ENCODE assay signal across 8 cellular contexts in the genomic region with DNA sequence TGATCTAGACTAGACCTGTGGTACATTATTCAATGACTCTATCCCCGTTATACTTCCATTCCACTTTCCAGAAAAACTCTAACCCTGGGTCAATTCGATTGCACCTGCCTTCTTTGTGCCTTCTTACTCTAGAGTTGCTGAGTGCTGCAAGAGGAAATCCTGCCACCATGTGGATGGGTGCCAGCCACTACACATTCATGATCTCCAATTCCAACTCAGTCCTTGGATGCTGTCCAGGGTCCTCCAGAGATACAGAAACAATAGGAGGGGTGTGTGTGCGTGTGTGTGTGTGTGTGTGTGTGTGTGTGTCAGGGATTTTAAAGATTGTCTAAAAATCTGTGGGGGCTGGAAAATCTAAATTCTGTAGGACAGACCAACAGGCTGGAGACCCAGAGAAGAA. TPM values are rescaled to one million over a fixed set of nuclear protein-coding genes. Genes with fewer than 3 reads are reported as not detected.
A peak's percentile ranks its signal among the peaks of the same experiment; 100 is the strongest.
DNase-seq lines count a peak whose midpoint lies in the region; ATAC-seq and TF ChIP-seq lines count a peak whose summit lies in the region.

No MANE protein-coding gene starts in this region.

- no peaks in the 10 kb centered on the region for H3K27me3 Mint-ChIP-seq in CD8-positive, alpha-beta T cell (ENCODE audit: low read depth)
- H3K27me3 Mint-ChIP-seq in activated T-cell treated with anti-CD3 and anti-CD28 coated beads, Interleukin-2, amount 50 U/mL, for 24 hours = peaks cover 21% of the 10 kb centered on the region

- no peaks in the 10 kb centered on the region for H3K36me3 ChIP-seq in CD8-positive, alpha-beta T cell (ENCODE audit: insufficient read depth, low read length)
- H3K36me3 ChIP-seq in HEK293 (ENCODE audit: control insufficient read depth in 2 of 2, insufficient read depth in 1 of 2, low read length in 2 of 2) (no peaks in the 10 kb centered on the region), ovary (no peaks in the 10 kb centered on the region)

- 23 to 31% (median 28%) methylated on average over 3 of the region's 3 CpGs for WGBS in ovary, 3 donors

- TF ChIP-seq EP300 in ovary (IDR thresholded peaks at IDR 0.05) = no peak

- peak; percentile 67 for ATAC-seq in CD8-positive, alpha-beta T cell
- ATAC-seq in HG02852 (IDR thresholded peaks at IDR 0.05; ENCODE audit: unreplicated experiment) = no peak
- no peak for ATAC-seq in GM19035 (IDR thresholded peaks at IDR 0.05; ENCODE audit: unreplicated experiment)

- CTCF ChIA-PET in CD8-positive, alpha-beta T cell (lab: Charles Lee) = no interaction called here
- CTCF ChIA-PET in HEK293 (lab: Yijun Ruan, JAX) = no interaction called here

- H3K4me3 Mint-ChIP-seq in CD8-positive, alpha-beta T cell = no peak overlapping the region
- H3K4me3 Mint-ChIP-seq in activated T-cell treated with anti-CD3 and anti-CD28 coated beads, Interleukin-2, amount 50 U/mL, for 24 hours = no peak overlapping the region

- H3K36me3 Mint-ChIP-seq in CD8-positive, alpha-beta T cell = no peaks in the 10 kb centered on the region
- H3K36me3 Mint-ChIP-seq in activated T-cell treated with anti-CD3 and anti-CD28 coated beads, Interleukin-2, amount 50 U/mL, for 24 hours (ENCODE audit: low read depth) = no peaks in the 10 kb centered on the region

- peak in 6 of 7 experiments; percentile 1 to 60 (median 26) for DNase-seq in CD8-positive, alpha-beta T cell
- peak; percentile 79 for DNase-seq in NCI-H69 (lab: John Stamatoyannopoulos, UW)
- DNase-seq in activated T-cell treated with anti-CD3 and anti-CD28 coated beads, Interleukin-2, amount 50 U/mL, for 24 hours = peak; percentile 47
- DNase-seq in fibroblast of the aortic adventitia (ENCODE audit: low read depth) = peak; percentile 85
- DNase-seq in ovary = peak; percentile 14 to 49 (median 33)

- no peaks in the 10 kb centered on the region for H3K9me3 ChIP-seq in CD8-positive, alpha-beta T cell (ENCODE audit: low read length)
- no peaks in the 10 kb centered on the region for H3K9me3 ChIP-seq in HEK293 (ENCODE audit: control insufficient read depth, insufficient read depth, low read depth, low read length)
- H3K9me3 ChIP-seq in ovary = no peaks in the 10 kb centered on the region

- H3K4me3 ChIP-seq in CD8-positive, alpha-beta T cell (ENCODE audit: low read depth, low read length) = no peak overlapping the region
- H3K4me3 ChIP-seq in HEK293 (ENCODE audit: low read depth, low read length) (no peak overlapping the region), fibroblast of the aortic adventitia (ENCODE audit: low read depth, low read length) (no peak overlapping the region), ovary (no peak overlapping the region)

- no peaks in the 10 kb centered on the region for H3K9me3 Mint-ChIP-seq in CD8-positive, alpha-beta T cell
- H3K9me3 Mint-ChIP-seq in activated T-cell treated with anti-CD3 and anti-CD28 coated beads, Interleukin-2, amount 50 U/mL, for 24 hours = no peaks in the 10 kb centered on the region

- TF ChIP-seq CTCF in CD8-positive, alpha-beta T cell (IDR thresholded peaks at IDR 0.05) = no peak
- TF ChIP-seq CTCF in HEK293 (tag by site-specific recombination; IDR thresholded peaks at IDR 0.05) (peak; percentile 69), fibroblast of the aortic adventitia (IDR thresholded peaks at IDR 0.05; ENCODE audit: insufficient read depth, low read length) (peak; percentile 21), ovary (IDR thresholded peaks at IDR 0.05) (no peak)

- no peaks in the 10 kb centered on the region for H3K27me3 ChIP-seq in CD8-positive, alpha-beta T cell (ENCODE audit: insufficient read depth, low read length)
- no peaks in the 10 kb centered on the region for H3K27me3 ChIP-seq in ovary

- no peak overlapping the region for H3K27ac Mint-ChIP-seq in CD8-positive, alpha-beta T cell
- H3K27ac Mint-ChIP-seq in activated T-cell treated with anti-CD3 and anti-CD28 coated beads, Interleukin-2, amount 50 U/mL, for 24 hours = no peak overlapping the region

- intact Hi-C loops in CD8-positive, alpha-beta T cell (cut with DNase I, micrococcal nuclease) = loop anchor here (5.0 kb wide), 1 partner anchor 510 kb away; no protein-coding TSS in a partner anchor
- intact Hi-C loops in ovary (cut with DNase I) = no loop called here

- H3K4me1 Mint-ChIP-seq in CD8-positive, alpha-beta T cell (ENCODE audit: low read depth) = peaks cover 3% of the 10 kb centered on the region
- peaks cover 2% of the 10 kb centered on the region for H3K4me1 Mint-ChIP-seq in activated T-cell treated with anti-CD3 and anti-CD28 coated beads, Interleukin-2, amount 50 U/mL, for 24 hours (ENCODE audit: low read depth)

- POLR2A ChIA-PET in CD8-positive, alpha-beta T cell (lab: Charles Lee) = no interaction called here
- POLR2A ChIA-PET in HEK293 (lab: Yijun Ruan, JAX) = no interaction called here

- no peak overlapping the region for H3K27ac ChIP-seq in CD8-positive, alpha-beta T cell (ENCODE audit: low read depth, low read length)
- no peak overlapping the region for H3K27ac ChIP-seq in HEK293 (ENCODE audit: extremely low read depth, low read depth, low read length)
- no peak overlapping the region for H3K27ac ChIP-seq in ovary

- TF ChIP-seq POLR2A in ovary (IDR thresholded peaks at IDR 0.05) = no peak

- H3K4me1 ChIP-seq in CD8-positive, alpha-beta T cell (ENCODE audit: insufficient read depth, low read length) = no peaks in the 10 kb centered on the region
- no peaks in the 10 kb centered on the region for H3K4me1 ChIP-seq in HEK293 (ENCODE audit: control insufficient read depth, insufficient read depth, low read length)
- H3K4me1 ChIP-seq in ovary (ENCODE audit: insufficient read depth) = no peaks in the 10 kb centered on the region

TF ChIP-seq in HEK293, 187 proteins besides CTCF, POLR2A, EP300 and RAD21 (continues in another document):
- TF ChIP-seq, protein P1, sequence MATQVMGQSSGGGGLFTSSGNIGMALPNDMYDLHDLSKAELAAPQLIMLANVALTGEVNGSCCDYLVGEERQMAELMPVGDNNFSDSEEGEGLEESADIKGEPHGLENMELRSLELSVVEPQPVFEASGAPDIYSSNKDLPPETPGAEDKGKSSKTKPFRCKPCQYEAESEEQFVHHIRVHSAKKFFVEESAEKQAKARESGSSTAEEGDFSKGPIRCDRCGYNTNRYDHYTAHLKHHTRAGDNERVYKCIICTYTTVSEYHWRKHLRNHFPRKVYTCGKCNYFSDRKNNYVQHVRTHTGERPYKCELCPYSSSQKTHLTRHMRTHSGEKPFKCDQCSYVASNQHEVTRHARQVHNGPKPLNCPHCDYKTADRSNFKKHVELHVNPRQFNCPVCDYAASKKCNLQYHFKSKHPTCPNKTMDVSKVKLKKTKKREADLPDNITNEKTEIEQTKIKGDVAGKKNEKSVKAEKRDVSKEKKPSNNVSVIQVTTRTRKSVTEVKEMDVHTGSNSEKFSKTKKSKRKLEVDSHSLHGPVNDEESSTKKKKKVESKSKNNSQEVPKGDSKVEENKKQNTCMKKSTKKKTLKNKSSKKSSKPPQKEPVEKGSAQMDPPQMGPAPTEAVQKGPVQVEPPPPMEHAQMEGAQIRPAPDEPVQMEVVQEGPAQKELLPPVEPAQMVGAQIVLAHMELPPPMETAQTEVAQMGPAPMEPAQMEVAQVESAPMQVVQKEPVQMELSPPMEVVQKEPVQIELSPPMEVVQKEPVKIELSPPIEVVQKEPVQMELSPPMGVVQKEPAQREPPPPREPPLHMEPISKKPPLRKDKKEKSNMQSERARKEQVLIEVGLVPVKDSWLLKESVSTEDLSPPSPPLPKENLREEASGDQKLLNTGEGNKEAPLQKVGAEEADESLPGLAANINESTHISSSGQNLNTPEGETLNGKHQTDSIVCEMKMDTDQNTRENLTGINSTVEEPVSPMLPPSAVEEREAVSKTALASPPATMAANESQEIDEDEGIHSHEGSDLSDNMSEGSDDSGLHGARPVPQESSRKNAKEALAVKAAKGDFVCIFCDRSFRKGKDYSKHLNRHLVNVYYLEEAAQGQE (tag by site-specific recombination; IDR thresholded peaks at IDR 0.05) = peak; percentile 97
- TF ChIP-seq PRDM10 (tag by site-specific recombination; IDR thresholded peaks at IDR 0.05) (0 out of 2 replicates have a peak, but pooled peaks have one; percentile 28), ZFHX2 (tag by site-specific recombination; conservative IDR thresholded peaks at IDR 0.05) (0 out of 2 replicates have a peak, but pooled peaks have one; percentile 14)

RNA-seq across cellular contexts. Expression of gene INTS6L, which starts 42.9 kb away (rescaled TPM):
- 10 to 100 TPM; 22.7 to 24.5 TPM for total RNA-seq in CD8-positive, alpha-beta T cell
- total RNA-seq in fibroblast of the aortic adventitia (ENCODE audit: low replicate concordance) = 3.3 and 5.3 TPM in 2 replicates
- total RNA-seq in ovary = 10 to 100 TPM; 13.2 to 20.7 (median 16.4) TPM
- 10 to 100 TPM in 1 of 2 donors, 1 to 10 TPM in 1; 9.0 to 13.5 TPM for polyA plus RNA-seq in ovary

RNA-seq across cellular contexts. Expression of gene SMIM10L2A, which starts 55.8 kb away (rescaled TPM):
- total RNA-seq in CD8-positive, alpha-beta T cell = 1 to 10 TPM; 1.3 to 1.4 TPM
- total RNA-seq in fibroblast of the aortic adventitia (ENCODE audit: low replicate concordance) = 0.09 and 0.33 TPM in 2 replicates
- total RNA-seq in ovary = 1 to 10 TPM; 1.8 to 7.1 (median 4.0) TPM
- 1 to 10 TPM; 3.6 to 6.3 TPM for polyA plus RNA-seq in ovary

Comparison
In these comparisons a context has a peak if more than half of its experiments do, and no peak if none do; other contexts are left out.
1. DNase-seq: peak in every context shown above with its lines; median percentile 85 in fibroblast of the aortic adventitia; 79 in NCI-H69; 47 in activated T-cell treated with anti-CD3 and anti-CD28 coated beads, Interleukin-2, amount 50 U/mL, for 24 hours; 33 in ovary; 26 in CD8-positive, alpha-beta T cell.
2. CTCF ChIP-seq: peak in HEK293 (single experiment) and fibroblast of the aortic adventitia (single experiment); none in CD8-positive, alpha-beta T cell (single experiment) and ovary (0 of 3).
3. intact Hi-C loops: an anchor here in CD8-positive, alpha-beta T cell (5.0 kb wide); none called in ovary.